8 cellular contexts compared by ENCODE assay signal in genomic region chr13:49606747-49607648, GRCh38. TPM values are rescaled to one million over a fixed set of nuclear protein-coding genes. Genes with fewer than 3 reads are reported as not detected.
DNase-seq lines count a peak whose midpoint lies in the region; ATAC-seq, FAIRE-seq and TF ChIP-seq lines count a peak whose summit lies in the region.

No MANE protein-coding gene starts in this region.

- peak overlapping the region; percentile 74 to 81 (median 77) for H3K4me3 Mint-ChIP-seq in T-cell

- H3K4me3 ChIP-seq in adipocyte (ENCODE audit: low read length) (peak overlapping the region; percentile 80), urinary bladder (ENCODE audit: low read depth, low read length) (peak overlapping the region; percentile 6)

- ATAC-seq in HG02884 (IDR thresholded peaks at IDR 0.05; ENCODE audit: unreplicated experiment): peak; percentile 93
- ATAC-seq in T-cell (replicated peaks in 1 of 4): peak; percentile 97 to 100 (median 98)
- ATAC-seq in left cardiac atrium: peak; percentile 98 to 99

- CTCF ChIA-PET in T-cell (lab: Charles Lee): interaction anchor here (0.5 to 1.7 kb wide), 16 partner anchors 22 to 496 kb away, joined by 3 to 7 read pairs (median 3); partner anchors contain the start of gene RCBTB1 (in 1 of the 2)

- peak; percentile 89 for FAIRE-seq in GM12892 (lab: Jason Lieb, UNC)

- no peak for TF ChIP-seq POLR2A in GM12892 (IDR thresholded peaks at IDR 0.05; ENCODE audit: low read depth, low read length)

- H3K27ac Mint-ChIP-seq in T-cell: peak overlapping the region; percentile 76 to 82

- no peak overlapping the region for H3K27ac ChIP-seq in urinary bladder (ENCODE audit: low read depth)

- H3K27me3 ChIP-seq in adipocyte (replicated peaks; ENCODE audit: control insufficient read depth, insufficient read depth, low read length): no peaks in the 10 kb centered on the region

- 31% methylated on average over 15 of the region's 15 CpGs for WGBS in urinary bladder

- peaks cover under 1% of the 10 kb centered on the region for H3K9me3 ChIP-seq in adipocyte (ENCODE audit: control insufficient read depth, low read length)

- POLR2A ChIA-PET in T-cell (lab: Charles Lee): interaction anchor here (0.5 to 0.7 kb wide), 4 partner anchors 13 to 180 kb away, joined by 3 to 11 read pairs (median 4); partner anchors contain the start of gene PHF11 (in 1 of the 2)

- peaks cover 0 to 4% (median 4%) of the 10 kb centered on the region in 3 donors for H3K9me3 Mint-ChIP-seq in T-cell

- no peaks in the 10 kb centered on the region for H3K4me1 ChIP-seq in adipocyte (ENCODE audit: control insufficient read depth, insufficient read depth, low read length)
- no peaks in the 10 kb centered on the region for H3K4me1 ChIP-seq in urinary bladder (ENCODE audit: insufficient read depth)

- no peaks in the 10 kb centered on the region for H3K27me3 Mint-ChIP-seq in T-cell

- peaks cover 4 to 9% (median 6%) of the 10 kb centered on the region in 3 donors for H3K4me1 Mint-ChIP-seq in T-cell

- no peaks in the 10 kb centered on the region for H3K36me3 Mint-ChIP-seq in T-cell

- H3K36me3 ChIP-seq in adipocyte (ENCODE audit: control insufficient read depth, insufficient read depth, low read length, severe bottlenecking) (no peaks in the 10 kb centered on the region), urinary bladder (ENCODE audit: insufficient read depth) (no peaks in the 10 kb centered on the region)

- H3K9ac ChIP-seq in adipocyte (ENCODE audit: low read length): peak overlapping the region; percentile 81

- DNase-seq in GM12892 (ENCODE audit: insufficient read length) (peak; percentile 44), NCI-H1694 (lab: John Stamatoyannopoulos, UW) (peak; percentile 67), T-cell (peak; percentile 59 to 82 (median 74)), adipocyte (ENCODE audit: low read depth) (peak; percentile 94), left cardiac atrium (peak; percentile 87), pulmonary artery endothelial cell (ENCODE audit: low read depth, low spot score) (peak; percentile 70)

- intact Hi-C loops in left cardiac atrium (cut with DNase I): loop anchor here in 1 of 2 donors (2.0 kb wide), 1 partner anchor 304 kb away; no protein-coding TSS in a partner anchor

RNA-seq across cellular contexts. Expression of gene ARL11, which starts 21.3 kb away (rescaled TPM):
- 4.7 TPM for polyA plus RNA-seq in GM12892 (2012; ENCODE audit: missing spikeins)
- total RNA-seq in T-cell: 1 to 10 TPM in 2 of 5 donors, under 1 TPM in 3; 0.12 to 1.9 (median 0.53) TPM
- 1 to 10 TPM in 1 of 2 donors, under 1 TPM in 1; 0.44 to 1.7 TPM for total RNA-seq in left cardiac atrium
- 0.11 and 0.13 TPM in 2 replicates for total RNA-seq in pulmonary artery endothelial cell
- 0.69 TPM for total RNA-seq in urinary bladder
- 0.67 TPM for polyA plus RNA-seq in urinary bladder

RNA-seq across cellular contexts. Expression of gene RCBTB1, which starts 21.6 kb away (rescaled TPM):
- 11.7 TPM for polyA plus RNA-seq in GM12892 (2012; ENCODE audit: missing spikeins)
- total RNA-seq in T-cell: 10 to 100 TPM; 15.9 to 23.9 (median 18.9) TPM
- total RNA-seq in left cardiac atrium: 10 to 100 TPM; 12.7 to 19.3 TPM
- total RNA-seq in pulmonary artery endothelial cell: 19.3 and 22.6 TPM in 2 replicates
- total RNA-seq in urinary bladder: 13.1 TPM
- polyA plus RNA-seq in urinary bladder: 10.6 TPM

Comparison
In these comparisons a context has a peak if more than half of its experiments do, and no peak if none do; other contexts are left out.
1. DNase-seq: peak in every context shown above with its lines; median percentile 94 in adipocyte; 87 in left cardiac atrium; 74 in T-cell; 70 in pulmonary artery endothelial cell; 67 in NCI-H1694; 44 in GM12892.